Comparison of ENCODE assay signal across 1 cellular context in the genomic region with DNA sequence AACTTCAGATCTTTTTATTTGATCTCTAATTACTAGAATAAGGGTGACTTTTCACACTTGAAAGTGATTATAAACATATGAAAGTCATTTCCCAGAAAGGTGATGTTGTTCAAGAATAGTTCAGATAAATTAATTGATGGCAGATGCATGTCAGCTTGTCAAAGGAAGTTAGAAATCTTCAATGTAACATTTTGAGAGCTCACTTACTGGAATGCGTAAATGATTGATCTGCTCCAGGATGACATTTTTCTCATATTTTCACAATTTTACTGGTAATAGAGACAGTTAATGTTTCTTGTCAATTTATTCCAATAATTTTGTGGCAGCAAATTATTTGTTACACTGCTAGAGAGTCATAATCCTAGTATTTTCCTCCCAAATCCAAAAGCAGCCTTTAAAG.
TF ChIP-seq lines count a peak whose summit lies in the region.

No MANE protein-coding gene starts in this region.

TF ChIP-seq in SK-N-SH treated with all-trans-retinoic acid at 6 μM for 48 hours, 23 proteins besides CTCF, POLR2A, EP300 and RAD21 (continued from another document):
- no peak for TF ChIP-seq CREB5 (CRISPR knock-in tag; IDR thresholded peaks at IDR 0.05; ENCODE audit: low read depth)
- no peak for TF ChIP-seq TSHZ2 (CRISPR knock-in tag; IDR thresholded peaks at IDR 0.05)
- TF ChIP-seq ARNTL (CRISPR knock-in tag; IDR thresholded peaks at IDR 0.05; ENCODE audit: borderline replicate concordance, low read depth) = no peak
- TF ChIP-seq, protein P1, sequence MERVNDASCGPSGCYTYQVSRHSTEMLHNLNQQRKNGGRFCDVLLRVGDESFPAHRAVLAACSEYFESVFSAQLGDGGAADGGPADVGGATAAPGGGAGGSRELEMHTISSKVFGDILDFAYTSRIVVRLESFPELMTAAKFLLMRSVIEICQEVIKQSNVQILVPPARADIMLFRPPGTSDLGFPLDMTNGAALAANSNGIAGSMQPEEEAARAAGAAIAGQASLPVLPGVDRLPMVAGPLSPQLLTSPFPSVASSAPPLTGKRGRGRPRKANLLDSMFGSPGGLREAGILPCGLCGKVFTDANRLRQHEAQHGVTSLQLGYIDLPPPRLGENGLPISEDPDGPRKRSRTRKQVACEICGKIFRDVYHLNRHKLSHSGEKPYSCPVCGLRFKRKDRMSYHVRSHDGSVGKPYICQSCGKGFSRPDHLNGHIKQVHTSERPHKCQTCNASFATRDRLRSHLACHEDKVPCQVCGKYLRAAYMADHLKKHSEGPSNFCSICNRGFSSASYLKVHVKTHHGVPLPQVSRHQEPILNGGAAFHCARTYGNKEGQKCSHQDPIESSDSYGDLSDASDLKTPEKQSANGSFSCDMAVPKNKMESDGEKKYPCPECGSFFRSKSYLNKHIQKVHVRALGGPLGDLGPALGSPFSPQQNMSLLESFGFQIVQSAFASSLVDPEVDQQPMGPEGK (CRISPR knock-in tag; IDR thresholded peaks at IDR 0.05; ENCODE audit: borderline replicate concordance) = no peak
- no peak for TF ChIP-seq ZC3H10 (CRISPR knock-in tag; IDR thresholded peaks at IDR 0.05)
- no peak for TF ChIP-seq CSDC2 (CRISPR knock-in tag; IDR thresholded peaks at IDR 0.05)
- no peak for TF ChIP-seq ZNF8 (CRISPR knock-in tag; IDR thresholded peaks at IDR 0.05)
- no peak for TF ChIP-seq SNAI2 (CRISPR knock-in tag; IDR thresholded peaks at IDR 0.05)
- no peak for TF ChIP-seq ESRRG (CRISPR knock-in tag; IDR thresholded peaks at IDR 0.05)
- TF ChIP-seq TOX (CRISPR knock-in tag; IDR thresholded peaks at IDR 0.05; ENCODE audit: borderline replicate concordance) = no peak
- TF ChIP-seq, protein P2, sequence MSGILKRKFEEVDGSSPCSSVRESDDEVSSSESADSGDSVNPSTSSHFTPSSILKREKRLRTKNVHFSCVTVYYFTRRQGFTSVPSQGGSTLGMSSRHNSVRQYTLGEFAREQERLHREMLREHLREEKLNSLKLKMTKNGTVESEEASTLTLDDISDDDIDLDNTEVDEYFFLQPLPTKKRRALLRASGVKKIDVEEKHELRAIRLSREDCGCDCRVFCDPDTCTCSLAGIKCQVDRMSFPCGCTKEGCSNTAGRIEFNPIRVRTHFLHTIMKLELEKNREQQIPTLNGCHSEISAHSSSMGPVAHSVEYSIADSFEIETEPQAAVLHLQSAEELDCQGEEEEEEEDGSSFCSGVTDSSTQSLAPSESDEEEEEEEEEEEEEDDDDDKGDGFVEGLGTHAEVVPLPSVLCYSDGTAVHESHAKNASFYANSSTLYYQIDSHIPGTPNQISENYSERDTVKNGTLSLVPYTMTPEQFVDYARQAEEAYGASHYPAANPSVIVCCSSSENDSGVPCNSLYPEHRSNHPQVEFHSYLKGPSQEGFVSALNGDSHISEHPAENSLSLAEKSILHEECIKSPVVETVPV (CRISPR knock-in tag; IDR thresholded peaks at IDR 0.05) = no peak
- no peak for TF ChIP-seq BACH2 (CRISPR knock-in tag; IDR thresholded peaks at IDR 0.05; ENCODE audit: borderline replicate concordance)
